In genomic region chr1:111739222-111739983, GRCh38 we compare ENCODE assay signal across 8 cellular contexts. TPM values are rescaled to one million over a fixed set of nuclear protein-coding genes. Genes with fewer than 3 reads are reported as not detected.
DNase-seq lines count a peak whose midpoint lies in the region; ATAC-seq and TF ChIP-seq lines count a peak whose summit lies in the region.

Gene INKA2 (minus strand): TSS chr1:111739395. CDS start chr1:111739242, 153 bp downstream.

- H4K20me1 ChIP-seq in DND-41 (ENCODE audit: insufficient read depth, low read length) (peaks cover 7% of the 10 kb centered on the region; the same call in 1 of the 2 replicates), PC-9 (ENCODE audit: insufficient read depth) (0 out of 2 replicates have a peak, but pooled peaks cover 3% of the 10 kb centered on the region)

- intact Hi-C loops in PC-9 (cut with micrococcal nuclease; ENCODE audit: unreplicated experiment) = loop anchor here (1.0 kb wide), 1 partner anchor 16 kb away; the partner anchor contains the start of gene DDX20
- intact Hi-C loops in activated T-helper 1 cell treated with anti-CD3 and anti-CD28 coated beads, Interleukin-12 subunit alpha, Interleukin-12 subunit beta, Interleukin-2, Interleukin-4 antibody, amounts not matched to agents 30 ng/mL and 10 ng/mL and 1 ng/mL, durations not matched to agents 14 hours and 24 hours and 36 hours (cut with micrococcal nuclease) = loop anchor here (1.0 to 5.0 kb wide), 5 partner anchors 8 to 233 kb away; partner anchors contain the start of gene DDX20
- intact Hi-C loops in naive thymus-derived CD4-positive, alpha-beta T cell (cut with micrococcal nuclease) = loop anchor here (1.0 to 5.0 kb wide), 7 partner anchors 8 to 537 kb away; partner anchors contain the start of genes DDX20 (in 2 of the 2), ATP5PB (in 1 of the 2), DENND2D (in 1 of the 2) and WDR77 (in 1 of the 2)

- no TSS peak for BruUV-seq in PC-9 (replicated peaks; lab: Mats Ljungman, UMichigan)

- POLR2A ChIA-PET in PC-9 (lab: Charles Lee; ENCODE audit: unreplicated experiment) = interaction anchor here (0.6 to 0.8 kb wide), 4 partner anchors 112 to 552 kb away, joined by 4 read pairs; no protein-coding TSS in a partner anchor
- POLR2A ChIA-PET in naive thymus-derived CD4-positive, alpha-beta T cell (lab: Charles Lee) = interaction anchor here (1.3 to 1.9 kb wide), 2 partner anchors 10 to 12 kb away, joined by 3 to 6 read pairs; no protein-coding TSS in a partner anchor

- H3K36me3 ChIP-seq in DND-41 (ENCODE audit: insufficient read depth, low read length) (no peaks in the 10 kb centered on the region), PC-9 (ENCODE audit: low read depth) (no peaks in the 10 kb centered on the region)
- H3K36me3 ChIP-seq in naive thymus-derived CD4-positive, alpha-beta T cell (ENCODE audit: control insufficient read depth in 2 of 3, insufficient read depth in 3 of 3, low read length in 3 of 3) = no peaks in the 10 kb centered on the region

- H3K9me3 ChIP-seq in DND-41 (ENCODE audit: insufficient read depth, low read length, severe bottlenecking) (no peaks in the 10 kb centered on the region), PC-9 (ENCODE audit: insufficient read depth, low read depth) (no peaks in the 10 kb centered on the region)
- no peaks in the 10 kb centered on the region for H3K9me3 ChIP-seq in naive thymus-derived CD4-positive, alpha-beta T cell (ENCODE audit: control insufficient read depth in 2 of 3, low read length in 3 of 3)

- no peaks in the 10 kb centered on the region for H3K9me3 Mint-ChIP-seq in activated T-helper 1 cell treated with anti-CD3 and anti-CD28 coated beads, Interleukin-12 subunit alpha, Interleukin-12 subunit beta, Interleukin-2, Interleukin-4 antibody, amounts not matched to agents 30 ng/mL and 10 ng/mL and 1 ng/mL, durations not matched to agents 14 hours and 24 hours and 36 hours
- H3K9me3 Mint-ChIP-seq in naive thymus-derived CD4-positive, alpha-beta T cell = no peaks in the 10 kb centered on the region

- no peaks in the 10 kb centered on the region for H3K36me3 Mint-ChIP-seq in activated T-helper 1 cell treated with anti-CD3 and anti-CD28 coated beads, Interleukin-12 subunit alpha, Interleukin-12 subunit beta, Interleukin-2, Interleukin-4 antibody, amounts not matched to agents 30 ng/mL and 10 ng/mL and 1 ng/mL, durations not matched to agents 14 hours and 24 hours and 36 hours (ENCODE audit: low read depth)
- H3K36me3 Mint-ChIP-seq in naive thymus-derived CD4-positive, alpha-beta T cell = no peaks in the 10 kb centered on the region

- peak within 1 kb of the TSS; percentile 91 for H3K4me3 Mint-ChIP-seq in activated T-helper 1 cell treated with anti-CD3 and anti-CD28 coated beads, Interleukin-12 subunit alpha, Interleukin-12 subunit beta, Interleukin-2, Interleukin-4 antibody, amounts not matched to agents 30 ng/mL and 10 ng/mL and 1 ng/mL, durations not matched to agents 14 hours and 24 hours and 36 hours
- H3K4me3 Mint-ChIP-seq in naive thymus-derived CD4-positive, alpha-beta T cell = peak within 1 kb of the TSS; percentile 82 to 95 (median 88)

- H3K9ac ChIP-seq in DND-41 (ENCODE audit: low read depth, low read length) = peak within 1 kb of the TSS; percentile 63

- H3K27me3 ChIP-seq in DND-41 (ENCODE audit: insufficient read depth, low read length, poor library complexity) (peaks cover 9% of the 10 kb centered on the region), PC-9 (ENCODE audit: insufficient read depth, low read depth) (peaks cover 29% of the 10 kb centered on the region; the same call in 1 of the 2 replicates)
- peaks cover 6 to 17% of the 10 kb centered on the region in 2 donors for H3K27me3 ChIP-seq in naive thymus-derived CD4-positive, alpha-beta T cell (ENCODE audit: control insufficient read depth in 2 of 2, insufficient read depth in 2 of 2, low read length in 2 of 2)

- peak; percentile 80 for DNase-seq in DND-41
- peak; percentile 78 to 84 for DNase-seq in PC-9
- peak; percentile 78 for DNase-seq in activated T-helper 1 cell treated with anti-CD3 and anti-CD28 coated beads, Interleukin-12 subunit alpha, Interleukin-12 subunit beta, Interleukin-2, Interleukin-4 antibody, amounts not matched to agents 30 ng/mL and 10 ng/mL and 1 ng/mL, durations not matched to agents 14 hours and 24 hours and 36 hours (ENCODE audit: low spot score)
- DNase-seq in fibroblast of gingiva (ENCODE audit: low read depth) = peak; percentile 83
- peak in 8 of 9 donors; percentile 22 to 87 (median 28) for DNase-seq in naive thymus-derived CD4-positive, alpha-beta T cell
- peak; percentile 86 for DNase-seq in stimulated activated naive CD8-positive, alpha-beta T cell treated with anti-CD3 and anti-CD28 coated beads, Interleukin-15, Interleukin-2, amounts not matched to agents 100 U/mL and 50 U/mL, for 24 hours

- peak within 1 kb of the TSS; percentile 70 for H3K27ac Mint-ChIP-seq in activated T-helper 1 cell treated with anti-CD3 and anti-CD28 coated beads, Interleukin-12 subunit alpha, Interleukin-12 subunit beta, Interleukin-2, Interleukin-4 antibody, amounts not matched to agents 30 ng/mL and 10 ng/mL and 1 ng/mL, durations not matched to agents 14 hours and 24 hours and 36 hours
- H3K27ac Mint-ChIP-seq in naive thymus-derived CD4-positive, alpha-beta T cell = peak within 1 kb of the TSS in 6 of 9 donors; percentile 33 to 71 (median 55)

- H3K27me3 Mint-ChIP-seq in activated T-helper 1 cell treated with anti-CD3 and anti-CD28 coated beads, Interleukin-12 subunit alpha, Interleukin-12 subunit beta, Interleukin-2, Interleukin-4 antibody, amounts not matched to agents 30 ng/mL and 10 ng/mL and 1 ng/mL, durations not matched to agents 14 hours and 24 hours and 36 hours (ENCODE audit: insufficient read depth) = peaks cover 43% of the 10 kb centered on the region
- H3K27me3 Mint-ChIP-seq in naive thymus-derived CD4-positive, alpha-beta T cell = peaks cover 20 to 46% (median 30%) of the 10 kb centered on the region in 5 donors

- ATAC-seq in DND-41 (ENCODE audit: insufficient read depth, low read depth) = peak; percentile 73
- peak; percentile 86 for ATAC-seq in GM21619 (IDR thresholded peaks at IDR 0.05; ENCODE audit: unreplicated experiment)
- ATAC-seq in naive thymus-derived CD4-positive, alpha-beta T cell = peak; percentile 84
- ATAC-seq in stimulated activated naive CD8-positive, alpha-beta T cell treated with anti-CD3 and anti-CD28 coated beads, Interleukin-15, Interleukin-2, amounts not matched to agents 100 U/mL and 50 U/mL, for 24 hours = peak; percentile 87

- TF ChIP-seq CTCF in DND-41 (IDR thresholded peaks at IDR 0.05; ENCODE audit: borderline replicate concordance, extremely low read depth, low read length, poor library complexity, severe bottlenecking) (no peak), PC-9 (conservative IDR thresholded peaks at IDR 0.05) (no peak)

- H3K27ac ChIP-seq in DND-41 (ENCODE audit: low read length) (peak within 1 kb of the TSS; percentile 61), PC-9 (no peak within 1 kb of the TSS)
- no peak within 1 kb of the TSS for H3K27ac ChIP-seq in naive thymus-derived CD4-positive, alpha-beta T cell (ENCODE audit: low read depth, low read length)

- no peaks in the 10 kb centered on the region for H3K9me2 ChIP-seq in PC-9 (ENCODE audit: insufficient read depth)

- H2AFZ ChIP-seq in DND-41 (ENCODE audit: low read depth, low read length) (peak within 1 kb of the TSS; percentile 83), PC-9 (peak within 1 kb of the TSS; percentile 92)

- no peak for TF ChIP-seq EP300 in Ishikawa (IDR thresholded peaks at IDR 0.05; ENCODE audit: borderline replicate concordance)

- no peaks in the 10 kb centered on the region; the same call in 1 of the 2 replicates for H3F3A ChIP-seq in PC-9 (ENCODE audit: insufficient read depth, low read depth)

- H3K79me2 ChIP-seq in DND-41 (ENCODE audit: insufficient read depth, low read length) = no peaks in the 10 kb centered on the region
- H3K79me2 ChIP-seq in PC-9 (ENCODE audit: low read depth) = no peaks in the 10 kb centered on the region

- H3K4me2 ChIP-seq in DND-41 (ENCODE audit: insufficient read depth, low read length) (peak within 1 kb of the TSS; percentile 96), PC-9 (peak within 1 kb of the TSS; percentile 99)

- peak within 1 kb of the TSS; percentile 47 to 71; a peak in 3 of 4 replicates for H3K4me3 ChIP-seq in DND-41 (ENCODE audit: low read depth in 1 of 2, low read length in 2 of 2)
- peak within 1 kb of the TSS; percentile 54 for H3K4me3 ChIP-seq in PC-9
- peak within 1 kb of the TSS; percentile 75 for H3K4me3 ChIP-seq in naive thymus-derived CD4-positive, alpha-beta T cell (ENCODE audit: low read length)

- CTCF ChIA-PET in PC-9 (lab: Charles Lee) = no interaction called here
- CTCF ChIA-PET in naive thymus-derived CD4-positive, alpha-beta T cell (lab: Charles Lee) = interaction anchor here (0.7 to 1.5 kb wide), 3 partner anchors 12 to 30 kb away, joined by 3 to 4 read pairs (median 3); no protein-coding TSS in a partner anchor

- H3K4me1 ChIP-seq in DND-41 (ENCODE audit: insufficient read depth, low read length) (peaks cover 31% of the 10 kb centered on the region), PC-9 (replicated peaks; ENCODE audit: insufficient read depth) (peaks cover 13% of the 10 kb centered on the region)
- H3K4me1 ChIP-seq in naive thymus-derived CD4-positive, alpha-beta T cell (ENCODE audit: control insufficient read depth in 2 of 2, insufficient read depth in 2 of 2, low read length in 2 of 2) = peaks cover 8 to 10% of the 10 kb centered on the region in 2 donors

- TF ChIP-seq RAD21 in Ishikawa (IDR thresholded peaks at IDR 0.05; ENCODE audit: low read depth) = no peak

- H3K4me1 Mint-ChIP-seq in activated T-helper 1 cell treated with anti-CD3 and anti-CD28 coated beads, Interleukin-12 subunit alpha, Interleukin-12 subunit beta, Interleukin-2, Interleukin-4 antibody, amounts not matched to agents 30 ng/mL and 10 ng/mL and 1 ng/mL, durations not matched to agents 14 hours and 24 hours and 36 hours (ENCODE audit: low read depth) = peaks cover 17% of the 10 kb centered on the region
- peaks cover 15 to 21% (median 16%) of the 10 kb centered on the region in 7 donors for H3K4me1 Mint-ChIP-seq in naive thymus-derived CD4-positive, alpha-beta T cell

TF ChIP-seq in Ishikawa, 13 proteins besides CTCF, POLR2A, EP300 and RAD21 (continues in another document):
- peak; percentile 89 for TF ChIP-seq MAX (IDR thresholded peaks at IDR 0.05)
- TF ChIP-seq TCF12 (IDR thresholded peaks at IDR 0.05; ENCODE audit: low read depth) = 0 out of 2 replicates have a peak, but pooled peaks have one; percentile 12
- no peak for TF ChIP-seq NFIC (IDR thresholded peaks at IDR 0.05)
- TF ChIP-seq ZBTB7A (IDR thresholded peaks at IDR 0.05; ENCODE audit: low read depth) = 0 out of 2 replicates have a peak, but pooled peaks have one; percentile 5

RNA-seq across cellular contexts. Expression of gene INKA2, which starts in this region (rescaled TPM):
- 0.53 and 1.4 TPM in 2 replicates for total RNA-seq in PC-9 (2021)
- 1.3 and 1.7 TPM in 2 replicates for total RNA-seq in activated T-helper 1 cell treated with anti-CD3 and anti-CD28 coated beads, Interleukin-12 subunit alpha, Interleukin-12 subunit beta, Interleukin-2, Interleukin-4 antibody, amounts not matched to agents 30 ng/mL and 10 ng/mL and 1 ng/mL, durations not matched to agents 14 hours and 24 hours and 36 hours
- 1 to 10 TPM in 2 of 5 experiments, under 1 TPM in 1, not detected in 2; 0.94 to 5.6 (median 2.3) TPM for total RNA-seq in naive thymus-derived CD4-positive, alpha-beta T cell
- not detected for polyA plus RNA-seq in naive thymus-derived CD4-positive, alpha-beta T cell

Comparison
In these comparisons a context has a peak if more than half of its experiments do, and no peak if none do; other contexts are left out.
1. DNase-seq: peak in every context shown above with its lines; median percentile 86 in stimulated activated naive CD8-positive, alpha-beta T cell treated with anti-CD3 and anti-CD28 coated beads, Interleukin-15, Interleukin-2, amounts not matched to agents 100 U/mL and 50 U/mL, for 24 hours; 83 in fibroblast of gingiva; 81 in PC-9; 80 in DND-41; 78 in activated T-helper 1 cell treated with anti-CD3 and anti-CD28 coated beads, Interleukin-12 subunit alpha, Interleukin-12 subunit beta, Interleukin-2, Interleukin-4 antibody, amounts not matched to agents 30 ng/mL and 10 ng/mL and 1 ng/mL, durations not matched to agents 14 hours and 24 hours and 36 hours; 28 in naive thymus-derived CD4-positive, alpha-beta T cell.